33 cellular contexts compared by ENCODE assay signal in the genomic region with DNA sequence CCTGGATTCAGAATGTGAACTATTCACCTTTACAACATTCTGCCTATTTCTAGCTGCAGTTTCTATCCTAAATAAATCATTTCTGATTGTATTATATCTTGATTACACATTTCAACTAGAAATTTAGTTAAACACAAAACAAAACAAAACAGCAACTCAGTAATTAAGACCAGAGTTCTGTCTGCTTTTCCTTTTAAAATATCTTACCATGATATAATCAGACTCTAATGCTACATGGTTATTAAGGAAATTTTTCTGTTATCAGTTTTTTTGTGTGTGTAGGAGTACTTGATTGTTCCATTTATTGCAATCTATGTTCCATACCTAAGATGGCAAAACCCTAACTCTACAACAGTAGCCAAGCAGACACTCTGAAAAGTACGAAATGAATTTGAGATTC.
"Had no signal": no experiment of that assay in that cellular context is flagged by ENCODE, and none has a peak within 500 bp of the region (broad histone marks: within the 10 kb centered on the region; RNA-seq: fewer than 3 reads in every experiment).

No MANE protein-coding gene starts in this region.

- FAIRE-seq: astrocyte, bronchial epithelial cell had no signal

- H3K9me3 ChIP-seq: adrenal gland, ascending aorta, body of pancreas, breast epithelium had no signal

- H3K27ac ChIP-seq: adrenal gland, ascending aorta, body of pancreas, brain microvascular endothelial cell, breast epithelium, cardiac muscle cell had no signal

- DNase-seq: activated effector memory CD4-positive, alpha-beta T cell treated with anti-CD3 and anti-CD28 coated beads, Interleukin-2, amount 50 U/mL, for 16 hours; activated effector memory CD4-positive, alpha-beta T cell treated with Interleukin-2 at 50 U/mL for 16 hours; activated gamma-delta T cell; activated gamma-delta T cell treated with Interleukin-2 at 50 U/mL for 16 hours; activated naive CD4-positive, alpha-beta T cell; activated naive CD4-positive, alpha-beta T cell treated with anti-CD3 and anti-CD28 coated beads for 36 hours; activated naive CD4-positive, alpha-beta T cell treated with anti-CD3 and anti-CD28 coated beads, Interleukin-2, amount 10 ng/mL, durations not matched to agents 7 days and 5 days; activated naive CD4-positive, alpha-beta T cell treated with anti-CD3 and anti-CD28 coated beads, Interleukin-2, amount 50 U/mL, for 16 hours; activated naive CD4-positive, alpha-beta T cell treated with Interleukin-2 at 50 U/mL for 16 hours; activated naive CD8-positive, alpha-beta T cell treated with anti-CD3 and anti-CD28 coated beads for 36 hours; activated naive CD8-positive, alpha-beta T cell treated with anti-CD3 and anti-CD28 coated beads, Interleukin-2, amount 10 ng/mL, durations not matched to agents 7 days and 5 days; activated naive CD8-positive, alpha-beta T cell treated with anti-CD3 and anti-CD28 coated beads, Interleukin-2, amount 50 U/mL, for 24 hours; activated T-cell treated with anti-CD3 and anti-CD28 coated beads, Interleukin-2, amount 50 U/mL, for 24 hours; activated T-cell treated with anti-CD3 and anti-CD28 coated beads, Interleukin-2, amount 50 U/mL, for 4 hours; activated T-cell treated with anti-CD3 and anti-CD28 coated beads, Interleukin-2, amount 50 U/mL, for 48 hours; activated T-cell treated with anti-CD3 and anti-CD28 coated beads, Interleukin-2, amount 50 U/mL, for 72 hours; adrenal gland; amniotic stem cell; amygdala; anterior cingulate cortex; aorta; body of pancreas; brain microvascular endothelial cell; caudate nucleus; central memory CD4-positive, alpha-beta T cell; cerebellar nuclear complex had no signal

- ATAC-seq: activated naive CD4-positive, alpha-beta T cell treated with anti-CD3 and anti-CD28 coated beads, Interleukin-2, amount 50 U/mL, for 72 hours; activated naive CD8-positive, alpha-beta T cell treated with anti-CD3 and anti-CD28 coated beads, Interleukin-2, amount 50 U/mL, for 24 hours; activated T-cell treated with anti-CD3 and anti-CD28 coated beads, Interleukin-2, amount 50 U/mL, for 4 hours; activated T-cell treated with anti-CD3 and anti-CD28 coated beads, Interleukin-2, amount 50 U/mL, for 72 hours; activated T-helper 17 cell treated with anti-CD3 and anti-CD28 coated beads, Interleukin-2, amount 50 U/mL, for 72 hours; body of pancreas had no signal

- H3K4me3 ChIP-seq: adrenal gland, ascending aorta, body of pancreas, breast epithelium, cardiac muscle cell had no signal

- H3K4me1 ChIP-seq: adrenal gland, ascending aorta, body of pancreas, breast epithelium had no signal

- H3K36me3 ChIP-seq: adrenal gland, ascending aorta, brain microvascular endothelial cell, breast epithelium, cardiac muscle cell had no signal

- H3K27me3 ChIP-seq: adrenal gland, ascending aorta, body of pancreas, brain microvascular endothelial cell, breast epithelium, cardiac muscle cell had no signal
